In the genomic region with DNA sequence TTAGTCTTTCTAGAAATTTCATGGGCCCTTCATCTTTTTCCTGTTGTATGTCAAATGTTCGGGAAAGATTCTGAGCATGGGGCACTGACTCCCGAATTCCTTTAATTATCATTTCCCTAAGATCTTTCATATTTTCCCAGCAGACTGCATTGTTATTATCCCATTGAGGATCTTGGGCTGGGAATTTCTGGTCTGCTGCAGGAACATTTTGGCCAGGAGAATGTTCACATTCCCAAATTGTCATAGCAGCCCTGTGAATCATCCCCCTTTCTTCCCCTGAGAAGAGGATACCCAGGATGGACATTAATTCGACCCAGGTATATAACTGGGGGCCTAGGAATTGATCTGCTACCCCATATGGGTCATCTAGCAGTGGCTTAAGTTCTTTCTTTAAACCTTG, we compare ENCODE assay signal across 2 cellular contexts.
TF ChIP-seq lines count a peak whose summit lies in the region.

No MANE protein-coding gene starts in this region.

TF ChIP-seq in A549, 52 proteins besides CTCF, POLR2A, EP300 and RAD21 (continued from another document):
- TF ChIP-seq, protein P1, sequence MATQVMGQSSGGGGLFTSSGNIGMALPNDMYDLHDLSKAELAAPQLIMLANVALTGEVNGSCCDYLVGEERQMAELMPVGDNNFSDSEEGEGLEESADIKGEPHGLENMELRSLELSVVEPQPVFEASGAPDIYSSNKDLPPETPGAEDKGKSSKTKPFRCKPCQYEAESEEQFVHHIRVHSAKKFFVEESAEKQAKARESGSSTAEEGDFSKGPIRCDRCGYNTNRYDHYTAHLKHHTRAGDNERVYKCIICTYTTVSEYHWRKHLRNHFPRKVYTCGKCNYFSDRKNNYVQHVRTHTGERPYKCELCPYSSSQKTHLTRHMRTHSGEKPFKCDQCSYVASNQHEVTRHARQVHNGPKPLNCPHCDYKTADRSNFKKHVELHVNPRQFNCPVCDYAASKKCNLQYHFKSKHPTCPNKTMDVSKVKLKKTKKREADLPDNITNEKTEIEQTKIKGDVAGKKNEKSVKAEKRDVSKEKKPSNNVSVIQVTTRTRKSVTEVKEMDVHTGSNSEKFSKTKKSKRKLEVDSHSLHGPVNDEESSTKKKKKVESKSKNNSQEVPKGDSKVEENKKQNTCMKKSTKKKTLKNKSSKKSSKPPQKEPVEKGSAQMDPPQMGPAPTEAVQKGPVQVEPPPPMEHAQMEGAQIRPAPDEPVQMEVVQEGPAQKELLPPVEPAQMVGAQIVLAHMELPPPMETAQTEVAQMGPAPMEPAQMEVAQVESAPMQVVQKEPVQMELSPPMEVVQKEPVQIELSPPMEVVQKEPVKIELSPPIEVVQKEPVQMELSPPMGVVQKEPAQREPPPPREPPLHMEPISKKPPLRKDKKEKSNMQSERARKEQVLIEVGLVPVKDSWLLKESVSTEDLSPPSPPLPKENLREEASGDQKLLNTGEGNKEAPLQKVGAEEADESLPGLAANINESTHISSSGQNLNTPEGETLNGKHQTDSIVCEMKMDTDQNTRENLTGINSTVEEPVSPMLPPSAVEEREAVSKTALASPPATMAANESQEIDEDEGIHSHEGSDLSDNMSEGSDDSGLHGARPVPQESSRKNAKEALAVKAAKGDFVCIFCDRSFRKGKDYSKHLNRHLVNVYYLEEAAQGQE (IDR thresholded peaks at IDR 0.05): no peak
- TF ChIP-seq, protein P2, sequence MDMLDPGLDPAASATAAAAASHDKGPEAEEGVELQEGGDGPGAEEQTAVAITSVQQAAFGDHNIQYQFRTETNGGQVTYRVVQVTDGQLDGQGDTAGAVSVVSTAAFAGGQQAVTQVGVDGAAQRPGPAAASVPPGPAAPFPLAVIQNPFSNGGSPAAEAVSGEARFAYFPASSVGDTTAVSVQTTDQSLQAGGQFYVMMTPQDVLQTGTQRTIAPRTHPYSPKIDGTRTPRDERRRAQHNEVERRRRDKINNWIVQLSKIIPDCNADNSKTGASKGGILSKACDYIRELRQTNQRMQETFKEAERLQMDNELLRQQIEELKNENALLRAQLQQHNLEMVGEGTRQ (IDR thresholded peaks at IDR 0.05): no peak
- no peak for TF ChIP-seq JUNB (IDR thresholded peaks at IDR 0.05)
- TF ChIP-seq TFCP2L1 (CRISPR knock-in tag; IDR thresholded peaks at IDR 0.05): no peak

TF ChIP-seq in HCT116, 20 proteins besides CTCF, POLR2A, EP300 and RAD21 (continued from another document):
- no peak for TF ChIP-seq CEBPB (IDR thresholded peaks at IDR 0.05; ENCODE audit: low read depth)
- TF ChIP-seq ZBTB33 (IDR thresholded peaks at IDR 0.05; ENCODE audit: extremely low read depth, insufficient replicate concordance, low read length): no peak
- TF ChIP-seq, protein P3, sequence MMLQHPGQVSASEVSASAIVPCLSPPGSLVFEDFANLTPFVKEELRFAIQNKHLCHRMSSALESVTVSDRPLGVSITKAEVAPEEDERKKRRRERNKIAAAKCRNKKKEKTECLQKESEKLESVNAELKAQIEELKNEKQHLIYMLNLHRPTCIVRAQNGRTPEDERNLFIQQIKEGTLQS (IDR thresholded peaks at IDR 0.05): no peak
TF ChIP-seq in HCT116: peak in this region for 0.
